Comparison of ENCODE assay signal across 1 cellular context in the genomic region with DNA sequence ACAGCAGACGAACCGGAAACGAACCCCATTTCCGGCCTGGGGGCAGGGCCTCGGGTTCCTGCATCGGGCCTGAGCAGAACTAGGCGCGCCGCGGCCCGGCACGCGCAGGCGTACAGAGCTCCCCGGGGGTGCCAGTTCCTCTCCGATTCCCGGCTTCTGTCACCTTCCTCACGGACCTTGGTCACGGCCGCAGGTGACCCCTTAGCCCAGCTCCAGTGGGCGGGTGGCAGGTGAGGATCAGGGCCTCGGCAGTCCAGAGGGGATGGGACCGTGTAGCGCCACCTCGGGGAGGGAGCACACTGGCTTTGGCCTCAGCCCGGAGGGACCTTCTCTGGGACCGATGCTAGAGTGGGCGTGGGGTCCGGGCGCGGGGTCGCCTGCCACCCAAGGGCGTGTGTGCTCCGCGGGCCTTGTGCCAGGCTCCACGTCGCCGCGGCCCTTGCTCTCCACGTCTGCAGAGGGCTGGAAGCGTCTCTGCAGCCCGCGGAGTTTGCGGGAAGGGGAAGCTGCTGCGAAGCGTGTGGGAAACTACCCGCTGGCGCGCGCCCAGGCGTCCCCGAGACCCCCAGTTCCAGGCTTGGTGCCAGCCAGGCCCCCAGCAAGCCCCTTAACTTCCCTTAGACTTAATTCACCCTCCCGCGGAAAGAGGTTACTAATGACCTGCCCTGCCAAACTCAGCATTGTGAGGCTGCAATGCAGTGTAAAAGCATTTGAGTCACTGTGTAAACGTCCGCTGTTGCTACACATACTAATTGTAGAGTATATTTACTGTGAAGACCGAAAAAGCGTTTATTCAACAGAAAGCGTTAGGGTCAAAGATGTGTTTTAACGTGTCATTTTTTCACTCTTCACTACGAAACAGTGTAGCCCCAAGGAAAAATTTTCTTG.
TF ChIP-seq lines count a peak whose summit lies in the region.

A gene (plus strand): TSS at position 48 of the 888 bp plus-strand sequence. CDS start 7,930 bp downstream, outside the sequence.

TF ChIP-seq in HepG2, 621 proteins besides CTCF, POLR2A, EP300 and RAD21 (continued from another document and continues in another):
- TF ChIP-seq, protein P1, sequence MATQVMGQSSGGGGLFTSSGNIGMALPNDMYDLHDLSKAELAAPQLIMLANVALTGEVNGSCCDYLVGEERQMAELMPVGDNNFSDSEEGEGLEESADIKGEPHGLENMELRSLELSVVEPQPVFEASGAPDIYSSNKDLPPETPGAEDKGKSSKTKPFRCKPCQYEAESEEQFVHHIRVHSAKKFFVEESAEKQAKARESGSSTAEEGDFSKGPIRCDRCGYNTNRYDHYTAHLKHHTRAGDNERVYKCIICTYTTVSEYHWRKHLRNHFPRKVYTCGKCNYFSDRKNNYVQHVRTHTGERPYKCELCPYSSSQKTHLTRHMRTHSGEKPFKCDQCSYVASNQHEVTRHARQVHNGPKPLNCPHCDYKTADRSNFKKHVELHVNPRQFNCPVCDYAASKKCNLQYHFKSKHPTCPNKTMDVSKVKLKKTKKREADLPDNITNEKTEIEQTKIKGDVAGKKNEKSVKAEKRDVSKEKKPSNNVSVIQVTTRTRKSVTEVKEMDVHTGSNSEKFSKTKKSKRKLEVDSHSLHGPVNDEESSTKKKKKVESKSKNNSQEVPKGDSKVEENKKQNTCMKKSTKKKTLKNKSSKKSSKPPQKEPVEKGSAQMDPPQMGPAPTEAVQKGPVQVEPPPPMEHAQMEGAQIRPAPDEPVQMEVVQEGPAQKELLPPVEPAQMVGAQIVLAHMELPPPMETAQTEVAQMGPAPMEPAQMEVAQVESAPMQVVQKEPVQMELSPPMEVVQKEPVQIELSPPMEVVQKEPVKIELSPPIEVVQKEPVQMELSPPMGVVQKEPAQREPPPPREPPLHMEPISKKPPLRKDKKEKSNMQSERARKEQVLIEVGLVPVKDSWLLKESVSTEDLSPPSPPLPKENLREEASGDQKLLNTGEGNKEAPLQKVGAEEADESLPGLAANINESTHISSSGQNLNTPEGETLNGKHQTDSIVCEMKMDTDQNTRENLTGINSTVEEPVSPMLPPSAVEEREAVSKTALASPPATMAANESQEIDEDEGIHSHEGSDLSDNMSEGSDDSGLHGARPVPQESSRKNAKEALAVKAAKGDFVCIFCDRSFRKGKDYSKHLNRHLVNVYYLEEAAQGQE (IDR thresholded peaks at IDR 0.05; ENCODE audit: borderline replicate concordance in 1 of 2, low read depth in 1 of 2, low read length in 2 of 2) = 0 out of 4 replicates have a peak, but pooled peaks of 1 of the 2 experiments have one; percentile 5
- TF ChIP-seq ZNF7 (CRISPR knock-in tag; IDR thresholded peaks at IDR 0.05) (0 out of 2 replicates have a peak, but pooled peaks have one; percentile 18), FOXC1 (CRISPR knock-in tag; IDR thresholded peaks at IDR 0.05; ENCODE audit: borderline replicate concordance) (peak; percentile 99), MED13 (CRISPR knock-in tag; IDR thresholded peaks at IDR 0.05) (no peak; the same call in 1 of the 2 replicates), SAP130 (CRISPR knock-in tag; IDR thresholded peaks at IDR 0.05; ENCODE audit: low read depth) (peak; percentile 93), SRSF1 (optimal IDR thresholded peaks at IDR 0.05; ENCODE audit: low read depth, low read length) (peak; percentile 88), AGO2 (optimal IDR thresholded peaks at IDR 0.05; ENCODE audit: low read depth, low read length) (peak; percentile 98), NFYC (CRISPR knock-in tag; IDR thresholded peaks at IDR 0.05) (peak; percentile 39), MEF2D (CRISPR knock-in tag; IDR thresholded peaks at IDR 0.05) (peak; percentile 96), SMYD3 (CRISPR knock-in tag; IDR thresholded peaks at IDR 0.05) (no peak; the same call in 1 of the 2 replicates), ZNF720 (CRISPR knock-in tag; IDR thresholded peaks at IDR 0.05) (no peak), ZNF446 (CRISPR knock-in tag; IDR thresholded peaks at IDR 0.05) (peak; percentile 96; the same call in 1 of the 2 replicates), ARNT2 (CRISPR knock-in tag; IDR thresholded peaks at IDR 0.05; ENCODE audit: low read depth) (peak; percentile 97), RAD51 (IDR thresholded peaks at IDR 0.05; ENCODE audit: borderline replicate concordance) (no peak), ZNF562 (CRISPR knock-in tag; IDR thresholded peaks at IDR 0.05; ENCODE audit: borderline replicate concordance) (no peak), KDM5B (CRISPR knock-in tag; IDR thresholded peaks at IDR 0.05; ENCODE audit: borderline replicate concordance) (peak; percentile 99), ZSCAN9 (CRISPR knock-in tag; IDR thresholded peaks at IDR 0.05; ENCODE audit: borderline replicate concordance) (peak; percentile 73; the same call in 1 of the 2 replicates), ZSCAN12 (CRISPR knock-in tag; IDR thresholded peaks at IDR 0.05) (no peak), ZBTB20 (CRISPR knock-in tag; IDR thresholded peaks at IDR 0.05; ENCODE audit: borderline replicate concordance, low read depth) (peak; percentile 87), SCMH1 (CRISPR knock-in tag; IDR thresholded peaks at IDR 0.05; ENCODE audit: borderline replicate concordance) (no peak), FOXJ3 (CRISPR knock-in tag; IDR thresholded peaks at IDR 0.05; ENCODE audit: borderline replicate concordance) (peak; percentile 87), CAMTA2 (CRISPR knock-in tag; IDR thresholded peaks at IDR 0.05; ENCODE audit: borderline replicate concordance) (peak; percentile 99), TARDBP (CRISPR knock-in tag; IDR thresholded peaks at IDR 0.05) (peak; percentile 92), ZNF619 (CRISPR knock-in tag; IDR thresholded peaks at IDR 0.05) (peak; percentile 100), ZNF282 (IDR thresholded peaks at IDR 0.05; ENCODE audit: partially characterized antibody) (no peak), NCOA5 (CRISPR knock-in tag; IDR thresholded peaks at IDR 0.05) (no peak)
- TF ChIP-seq, protein P2, sequence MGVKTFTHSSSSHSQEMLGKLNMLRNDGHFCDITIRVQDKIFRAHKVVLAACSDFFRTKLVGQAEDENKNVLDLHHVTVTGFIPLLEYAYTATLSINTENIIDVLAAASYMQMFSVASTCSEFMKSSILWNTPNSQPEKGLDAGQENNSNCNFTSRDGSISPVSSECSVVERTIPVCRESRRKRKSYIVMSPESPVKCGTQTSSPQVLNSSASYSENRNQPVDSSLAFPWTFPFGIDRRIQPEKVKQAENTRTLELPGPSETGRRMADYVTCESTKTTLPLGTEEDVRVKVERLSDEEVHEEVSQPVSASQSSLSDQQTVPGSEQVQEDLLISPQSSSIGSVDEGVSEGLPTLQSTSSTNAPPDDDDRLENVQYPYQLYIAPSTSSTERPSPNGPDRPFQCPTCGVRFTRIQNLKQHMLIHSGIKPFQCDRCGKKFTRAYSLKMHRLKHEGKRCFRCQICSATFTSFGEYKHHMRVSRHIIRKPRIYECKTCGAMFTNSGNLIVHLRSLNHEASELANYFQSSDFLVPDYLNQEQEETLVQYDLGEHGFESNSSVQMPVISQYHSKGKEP (CRISPR knock-in tag; IDR thresholded peaks at IDR 0.05) = peak; percentile 66; the same call in 1 of the 2 replicates
- TF ChIP-seq, protein P3, sequence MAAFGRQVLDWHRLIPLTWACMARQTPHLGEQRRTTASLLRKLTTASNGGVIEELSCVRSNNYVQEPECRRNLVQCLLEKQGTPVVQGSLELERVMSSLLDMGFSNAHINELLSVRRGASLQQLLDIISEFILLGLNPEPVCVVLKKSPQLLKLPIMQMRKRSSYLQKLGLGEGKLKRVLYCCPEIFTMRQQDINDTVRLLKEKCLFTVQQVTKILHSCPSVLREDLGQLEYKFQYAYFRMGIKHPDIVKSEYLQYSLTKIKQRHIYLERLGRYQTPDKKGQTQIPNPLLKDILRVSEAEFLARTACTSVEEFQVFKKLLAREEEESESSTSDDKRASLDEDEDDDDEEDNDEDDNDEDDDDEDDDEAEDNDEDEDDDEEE (CRISPR knock-in tag; IDR thresholded peaks at IDR 0.05) = peak; percentile 98
- TF ChIP-seq, protein P4, sequence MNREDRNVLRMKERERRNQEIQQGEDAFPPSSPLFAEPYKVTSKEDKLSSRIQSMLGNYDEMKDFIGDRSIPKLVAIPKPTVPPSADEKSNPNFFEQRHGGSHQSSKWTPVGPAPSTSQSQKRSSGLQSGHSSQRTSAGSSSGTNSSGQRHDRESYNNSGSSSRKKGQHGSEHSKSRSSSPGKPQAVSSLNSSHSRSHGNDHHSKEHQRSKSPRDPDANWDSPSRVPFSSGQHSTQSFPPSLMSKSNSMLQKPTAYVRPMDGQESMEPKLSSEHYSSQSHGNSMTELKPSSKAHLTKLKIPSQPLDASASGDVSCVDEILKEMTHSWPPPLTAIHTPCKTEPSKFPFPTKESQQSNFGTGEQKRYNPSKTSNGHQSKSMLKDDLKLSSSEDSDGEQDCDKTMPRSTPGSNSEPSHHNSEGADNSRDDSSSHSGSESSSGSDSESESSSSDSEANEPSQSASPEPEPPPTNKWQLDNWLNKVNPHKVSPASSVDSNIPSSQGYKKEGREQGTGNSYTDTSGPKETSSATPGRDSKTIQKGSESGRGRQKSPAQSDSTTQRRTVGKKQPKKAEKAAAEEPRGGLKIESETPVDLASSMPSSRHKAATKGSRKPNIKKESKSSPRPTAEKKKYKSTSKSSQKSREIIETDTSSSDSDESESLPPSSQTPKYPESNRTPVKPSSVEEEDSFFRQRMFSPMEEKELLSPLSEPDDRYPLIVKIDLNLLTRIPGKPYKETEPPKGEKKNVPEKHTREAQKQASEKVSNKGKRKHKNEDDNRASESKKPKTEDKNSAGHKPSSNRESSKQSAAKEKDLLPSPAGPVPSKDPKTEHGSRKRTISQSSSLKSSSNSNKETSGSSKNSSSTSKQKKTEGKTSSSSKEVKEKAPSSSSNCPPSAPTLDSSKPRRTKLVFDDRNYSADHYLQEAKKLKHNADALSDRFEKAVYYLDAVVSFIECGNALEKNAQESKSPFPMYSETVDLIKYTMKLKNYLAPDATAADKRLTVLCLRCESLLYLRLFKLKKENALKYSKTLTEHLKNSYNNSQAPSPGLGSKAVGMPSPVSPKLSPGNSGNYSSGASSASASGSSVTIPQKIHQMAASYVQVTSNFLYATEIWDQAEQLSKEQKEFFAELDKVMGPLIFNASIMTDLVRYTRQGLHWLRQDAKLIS (CRISPR knock-in tag; IDR thresholded peaks at IDR 0.05) = no peak
- TF ChIP-seq, protein P5, sequence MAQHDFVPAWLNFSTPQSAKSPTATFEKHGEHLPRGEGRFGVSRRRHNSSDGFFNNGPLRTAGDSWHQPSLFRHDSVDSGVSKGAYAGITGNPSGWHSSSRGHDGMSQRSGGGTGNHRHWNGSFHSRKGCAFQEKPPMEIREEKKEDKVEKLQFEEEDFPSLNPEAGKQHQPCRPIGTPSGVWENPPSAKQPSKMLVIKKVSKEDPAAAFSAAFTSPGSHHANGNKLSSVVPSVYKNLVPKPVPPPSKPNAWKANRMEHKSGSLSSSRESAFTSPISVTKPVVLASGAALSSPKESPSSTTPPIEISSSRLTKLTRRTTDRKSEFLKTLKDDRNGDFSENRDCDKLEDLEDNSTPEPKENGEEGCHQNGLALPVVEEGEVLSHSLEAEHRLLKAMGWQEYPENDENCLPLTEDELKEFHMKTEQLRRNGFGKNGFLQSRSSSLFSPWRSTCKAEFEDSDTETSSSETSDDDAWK (CRISPR knock-in tag; IDR thresholded peaks at IDR 0.05) = no peak
- TF ChIP-seq, protein P6, sequence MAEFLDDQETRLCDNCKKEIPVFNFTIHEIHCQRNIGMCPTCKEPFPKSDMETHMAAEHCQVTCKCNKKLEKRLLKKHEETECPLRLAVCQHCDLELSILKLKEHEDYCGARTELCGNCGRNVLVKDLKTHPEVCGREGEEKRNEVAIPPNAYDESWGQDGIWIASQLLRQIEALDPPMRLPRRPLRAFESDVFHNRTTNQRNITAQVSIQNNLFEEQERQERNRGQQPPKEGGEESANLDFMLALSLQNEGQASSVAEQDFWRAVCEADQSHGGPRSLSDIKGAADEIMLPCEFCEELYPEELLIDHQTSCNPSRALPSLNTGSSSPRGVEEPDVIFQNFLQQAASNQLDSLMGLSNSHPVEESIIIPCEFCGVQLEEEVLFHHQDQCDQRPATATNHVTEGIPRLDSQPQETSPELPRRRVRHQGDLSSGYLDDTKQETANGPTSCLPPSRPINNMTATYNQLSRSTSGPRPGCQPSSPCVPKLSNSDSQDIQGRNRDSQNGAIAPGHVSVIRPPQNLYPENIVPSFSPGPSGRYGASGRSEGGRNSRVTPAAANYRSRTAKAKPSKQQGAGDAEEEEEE (CRISPR knock-in tag; IDR thresholded peaks at IDR 0.05; ENCODE audit: borderline replicate concordance) = 0 out of 2 replicates have a peak, but pooled peaks have one; percentile 27
- TF ChIP-seq, protein P7, sequence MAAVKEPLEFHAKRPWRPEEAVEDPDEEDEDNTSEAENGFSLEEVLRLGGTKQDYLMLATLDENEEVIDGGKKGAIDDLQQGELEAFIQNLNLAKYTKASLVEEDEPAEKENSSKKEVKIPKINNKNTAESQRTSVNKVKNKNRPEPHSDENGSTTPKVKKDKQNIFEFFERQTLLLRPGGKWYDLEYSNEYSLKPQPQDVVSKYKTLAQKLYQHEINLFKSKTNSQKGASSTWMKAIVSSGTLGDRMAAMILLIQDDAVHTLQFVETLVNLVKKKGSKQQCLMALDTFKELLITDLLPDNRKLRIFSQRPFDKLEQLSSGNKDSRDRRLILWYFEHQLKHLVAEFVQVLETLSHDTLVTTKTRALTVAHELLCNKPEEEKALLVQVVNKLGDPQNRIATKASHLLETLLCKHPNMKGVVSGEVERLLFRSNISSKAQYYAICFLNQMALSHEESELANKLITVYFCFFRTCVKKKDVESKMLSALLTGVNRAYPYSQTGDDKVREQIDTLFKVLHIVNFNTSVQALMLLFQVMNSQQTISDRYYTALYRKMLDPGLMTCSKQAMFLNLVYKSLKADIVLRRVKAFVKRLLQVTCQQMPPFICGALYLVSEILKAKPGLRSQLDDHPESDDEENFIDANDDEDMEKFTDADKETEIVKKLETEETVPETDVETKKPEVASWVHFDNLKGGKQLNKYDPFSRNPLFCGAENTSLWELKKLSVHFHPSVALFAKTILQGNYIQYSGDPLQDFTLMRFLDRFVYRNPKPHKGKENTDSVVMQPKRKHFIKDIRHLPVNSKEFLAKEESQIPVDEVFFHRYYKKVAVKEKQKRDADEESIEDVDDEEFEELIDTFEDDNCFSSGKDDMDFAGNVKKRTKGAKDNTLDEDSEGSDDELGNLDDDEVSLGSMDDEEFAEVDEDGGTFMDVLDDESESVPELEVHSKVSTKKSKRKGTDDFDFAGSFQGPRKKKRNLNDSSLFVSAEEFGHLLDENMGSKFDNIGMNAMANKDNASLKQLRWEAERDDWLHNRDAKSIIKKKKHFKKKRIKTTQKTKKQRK (IDR thresholded peaks at IDR 0.05; ENCODE audit: low read length) = no peak
- TF ChIP-seq, protein P8, sequence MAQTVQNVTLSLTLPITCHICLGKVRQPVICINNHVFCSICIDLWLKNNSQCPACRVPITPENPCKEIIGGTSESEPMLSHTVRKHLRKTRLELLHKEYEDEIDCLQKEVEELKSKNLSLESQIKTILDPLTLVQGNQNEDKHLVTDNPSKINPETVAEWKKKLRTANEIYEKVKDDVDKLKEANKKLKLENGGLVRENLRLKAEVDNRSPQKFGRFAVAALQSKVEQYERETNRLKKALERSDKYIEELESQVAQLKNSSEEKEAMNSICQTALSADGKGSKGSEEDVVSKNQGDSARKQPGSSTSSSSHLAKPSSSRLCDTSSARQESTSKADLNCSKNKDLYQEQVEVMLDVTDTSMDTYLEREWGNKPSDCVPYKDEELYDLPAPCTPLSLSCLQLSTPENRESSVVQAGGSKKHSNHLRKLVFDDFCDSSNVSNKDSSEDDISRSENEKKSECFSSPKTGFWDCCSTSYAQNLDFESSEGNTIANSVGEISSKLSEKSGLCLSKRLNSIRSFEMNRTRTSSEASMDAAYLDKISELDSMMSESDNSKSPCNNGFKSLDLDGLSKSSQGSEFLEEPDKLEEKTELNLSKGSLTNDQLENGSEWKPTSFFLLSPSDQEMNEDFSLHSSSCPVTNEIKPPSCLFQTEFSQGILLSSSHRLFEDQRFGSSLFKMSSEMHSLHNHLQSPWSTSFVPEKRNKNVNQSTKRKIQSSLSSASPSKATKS (CRISPR knock-in tag; IDR thresholded peaks at IDR 0.05) = no peak
- TF ChIP-seq, protein P9, sequence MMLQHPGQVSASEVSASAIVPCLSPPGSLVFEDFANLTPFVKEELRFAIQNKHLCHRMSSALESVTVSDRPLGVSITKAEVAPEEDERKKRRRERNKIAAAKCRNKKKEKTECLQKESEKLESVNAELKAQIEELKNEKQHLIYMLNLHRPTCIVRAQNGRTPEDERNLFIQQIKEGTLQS (CRISPR knock-in tag; IDR thresholded peaks at IDR 0.05) = no peak; the same call in 1 of the 2 replicates
